In genomic region chr7:100435401-100436304, GRCh38 we compare ENCODE assay signal across 1 cellular context.
TF ChIP-seq lines count a peak whose summit lies in the region.

No MANE protein-coding gene starts in this region.

TF ChIP-seq in A549, 52 proteins besides CTCF, POLR2A, EP300 and RAD21 (continued from another document):
- TF ChIP-seq USF2 (IDR thresholded peaks at IDR 0.05) (no peak), PBX3 (IDR thresholded peaks at IDR 0.05) (peak; percentile 67), FOSL2 (IDR thresholded peaks at IDR 0.05) (no peak), FOSL2 (CRISPR knock-in tag; IDR thresholded peaks at IDR 0.05) (no peak), ESRRA (IDR thresholded peaks at IDR 0.05; ENCODE audit: borderline replicate concordance, low read length) (no peak), PHF8 (IDR thresholded peaks at IDR 0.05; ENCODE audit: borderline replicate concordance, low read depth) (0 out of 2 replicates have a peak, but pooled peaks have one; percentile 21)
